ENCODE assay signal across 3 cellular contexts in genomic region chr6:73844696-73845095, GRCh38.
DNase-seq lines count a peak whose midpoint lies in the region; ATAC-seq, FAIRE-seq and TF ChIP-seq lines count a peak whose summit lies in the region.
"Not testable (repeated sequence)": the region's sequence is repeated elsewhere in the genome, so short reads cannot be mapped to it uniquely, and the experiment has no call there.

No MANE protein-coding gene starts in this region.

- not testable (repeated sequence) for TF ChIP-seq EP300 in A549 (IDR thresholded peaks at IDR 0.05)

- not testable (repeated sequence) for H3K27ac ChIP-seq in A549; HEK293 (ENCODE audit: extremely low read depth, low read depth, low read length)

- not testable (repeated sequence) for TF ChIP-seq CTCF in A549 (IDR thresholded peaks at IDR 0.05); HEK293 (tag by site-specific recombination; IDR thresholded peaks at IDR 0.05); endothelial cell (IDR thresholded peaks at IDR 0.05; ENCODE audit: unreplicated experiment)

- POLR2A ChIA-PET in A549 (lab: Yijun Ruan, JAX); HEK293 (lab: Yijun Ruan, JAX): not testable (repeated sequence)

- DNase-seq in A549 (ENCODE audit: low read depth in 1 of 2, low spot score in 1 of 2); endothelial cell (ENCODE audit: low spot score): not testable (repeated sequence)

- TF ChIP-seq RAD21 in A549 (conservative IDR thresholded peaks at IDR 0.05 in 1 of 2, IDR thresholded peaks at IDR 0.05 in 1 of 2) = not testable (repeated sequence)

- H3K4me2 ChIP-seq in A549 = not testable (repeated sequence)

- CTCF ChIA-PET in A549 (lab: Yijun Ruan, JAX); HEK293 (lab: Yijun Ruan, JAX): not testable (repeated sequence)

- not testable (repeated sequence) for H3K27me3 Mint-ChIP-seq in endothelial cell (ENCODE audit: unreplicated experiment)

- FAIRE-seq in A549 (lab: Jason Lieb, UNC) = not testable (repeated sequence)

- peak overlapping the region; percentile 21 for H3K4me3 Mint-ChIP-seq in endothelial cell (ENCODE audit: unreplicated experiment)

- not testable (repeated sequence) for H3K4me3 ChIP-seq in A549; HEK293 (ENCODE audit: low read depth, low read length)

- peaks cover 56% of the 10 kb centered on the region for H3K36me3 Mint-ChIP-seq in endothelial cell (ENCODE audit: low read depth, unreplicated experiment)

- not testable (repeated sequence) for TF ChIP-seq POLR2A in A549 (IDR thresholded peaks at IDR 0.05; ENCODE audit: low read length)

- not testable (repeated sequence) for ATAC-seq in A549

- H3K4me1 Mint-ChIP-seq in endothelial cell (ENCODE audit: unreplicated experiment) = not testable (repeated sequence)

- not testable (repeated sequence) for H3K4me1 ChIP-seq in A549; HEK293 (ENCODE audit: control insufficient read depth, insufficient read depth, low read length)

- not testable (repeated sequence) for H3K9me3 ChIP-seq in A549; HEK293 (ENCODE audit: control insufficient read depth, insufficient read depth, low read depth, low read length)

- H3K36me3 ChIP-seq in HEK293 (ENCODE audit: control insufficient read depth in 2 of 2, insufficient read depth in 1 of 2, low read length in 2 of 2) = not testable (repeated sequence)

- not testable (repeated sequence) for H3K27ac Mint-ChIP-seq in endothelial cell (ENCODE audit: unreplicated experiment)

- not testable (repeated sequence) for H3K9me3 Mint-ChIP-seq in endothelial cell (ENCODE audit: unreplicated experiment)

TF ChIP-seq in A549, 52 proteins besides CTCF, POLR2A, EP300 and RAD21:
- TF ChIP-seq ZFP36 (IDR thresholded peaks at IDR 0.05; ENCODE audit: borderline replicate concordance, partially characterized antibody) = peak; percentile 83

TF ChIP-seq in HEK293, 187 proteins besides CTCF, POLR2A, EP300 and RAD21:
- peak; percentile 86 for TF ChIP-seq ZNF585B (tag by site-specific recombination; IDR thresholded peaks at IDR 0.05)
